In genomic region chr13:30659980-30660379, GRCh38 we compare ENCODE assay signal across 2 cellular contexts.
TF ChIP-seq lines count a peak whose summit lies in the region.

No MANE protein-coding gene starts in this region.

TF ChIP-seq in HCT116, 20 proteins besides CTCF, POLR2A, EP300 and RAD21 (continued from another document):
- TF ChIP-seq REST (IDR thresholded peaks at IDR 0.05; ENCODE audit: low read depth), result no peak
- no peak for TF ChIP-seq POLR2AphosphoS5 (IDR thresholded peaks at IDR 0.05; ENCODE audit: low read depth, low read length)
- no peak for TF ChIP-seq EGR1 (IDR thresholded peaks at IDR 0.05; ENCODE audit: low read depth)
- no peak for TF ChIP-seq EZH2 (IDR thresholded peaks at IDR 0.05)
- TF ChIP-seq FOSL1 (IDR thresholded peaks at IDR 0.05; ENCODE audit: low read depth), result no peak
- TF ChIP-seq SRF (IDR thresholded peaks at IDR 0.05; ENCODE audit: low read depth), result no peak
- no peak for TF ChIP-seq CEBPB (IDR thresholded peaks at IDR 0.05; ENCODE audit: low read depth)
- no peak for TF ChIP-seq ZBTB33 (IDR thresholded peaks at IDR 0.05; ENCODE audit: extremely low read depth, insufficient replicate concordance, low read length)

TF ChIP-seq in SK-N-SH, 30 proteins besides CTCF, POLR2A, EP300 and RAD21 (continued from another document):
- TF ChIP-seq USF2 (IDR thresholded peaks at IDR 0.05; ENCODE audit: borderline replicate concordance, low read depth, low read length) (no peak), TEAD4 (IDR thresholded peaks at IDR 0.05; ENCODE audit: borderline replicate concordance, insufficient read depth) (no peak), YY1 (IDR thresholded peaks at IDR 0.05; ENCODE audit: low read depth) (no peak), GATA2 (CRISPR knock-in tag; IDR thresholded peaks at IDR 0.05) (no peak), EZH2phosphoT487 (IDR thresholded peaks at IDR 0.05; ENCODE audit: borderline replicate concordance, low read depth) (no peak), JUND (IDR thresholded peaks at IDR 0.05) (no peak), RFX5 (IDR thresholded peaks at IDR 0.05; ENCODE audit: low read length) (no peak), USF1 (IDR thresholded peaks at IDR 0.05; ENCODE audit: borderline replicate concordance, low read depth) (no peak), MAX (IDR thresholded peaks at IDR 0.05; ENCODE audit: low read depth) (no peak), MEF2A (IDR thresholded peaks at IDR 0.05; ENCODE audit: borderline replicate concordance, low read depth) (no peak), RXRA (IDR thresholded peaks at IDR 0.05; ENCODE audit: borderline replicate concordance, low read depth) (no peak), TAF1 (IDR thresholded peaks at IDR 0.05; ENCODE audit: borderline replicate concordance, low read depth, low read length) (no peak)
TF ChIP-seq in SK-N-SH: peak in this region for 0.
